12 cellular contexts compared by ENCODE assay signal in genomic region chr3:71456826-71457225, GRCh38.
DNase-seq lines count a peak whose midpoint lies in the region; ATAC-seq, FAIRE-seq and TF ChIP-seq lines count a peak whose summit lies in the region.
"Had no signal": no experiment of that assay in that cellular context is flagged by ENCODE, and none has a peak within 500 bp of the region (broad histone marks: within the 10 kb centered on the region; RNA-seq: fewer than 3 reads in every experiment).

No MANE protein-coding gene starts in this region.

- no peak overlapping the region for H3K4me3 ChIP-seq in A549
- H3K4me3 ChIP-seq in CD8-positive, alpha-beta memory T cell (ENCODE audit: low read length), result peak overlapping the region; percentile 58
- H3K4me3 ChIP-seq: prostate gland had no signal

- no peak overlapping the region for H3K27ac ChIP-seq in A549
- peak overlapping the region; percentile 40 for H3K27ac ChIP-seq in CD8-positive, alpha-beta memory T cell (ENCODE audit: low read depth, low read length)

- CTCF ChIA-PET in A549 (lab: Yijun Ruan, JAX), result no interaction called here
- CTCF ChIA-PET in CD8-positive, alpha-beta memory T cell (lab: Charles Lee), result interaction anchor here (0.6 to 1.7 kb wide), 6 partner anchors 16 to 60 kb away, joined by 3 to 5 read pairs (median 4); no protein-coding TSS in a partner anchor
- CTCF ChIA-PET in activated CD4-positive, alpha-beta memory T cell treated with anti-CD3 and anti-CD28 coated beads, Interleukin-2, amount 10 ng/mL, durations not matched to agents 7 days and 5 days (lab: Charles Lee), result interaction anchor here (0.8 to 2.6 kb wide), 4 partner anchors 11 to 39 kb away, joined by 3 to 10 read pairs (median 3); no protein-coding TSS in a partner anchor

- no peak for ATAC-seq in A549
- ATAC-seq in naive B cell (ENCODE audit: low read depth in 2 of 2), result no peak
- ATAC-seq in omental fat pad (ENCODE audit: low FRiP score), result no peak

- POLR2A ChIA-PET in A549 (lab: Yijun Ruan, JAX), result no interaction called here
- POLR2A ChIA-PET in CD8-positive, alpha-beta memory T cell (lab: Charles Lee), result interaction anchor here (0.6 to 1.6 kb wide), 5 partner anchors 35 to 483 kb away, joined by 3 to 4 read pairs (median 3); no protein-coding TSS in a partner anchor
- POLR2A ChIA-PET in activated CD4-positive, alpha-beta memory T cell treated with anti-CD3 and anti-CD28 coated beads, Interleukin-2, amount 10 ng/mL, durations not matched to agents 7 days and 5 days (lab: Charles Lee), result interaction anchor here (2.1 kb wide), 1 partner anchor 39 kb away, joined by 7 read pairs; no protein-coding TSS in a partner anchor

- H3K4me1 ChIP-seq in A549, result peaks cover 9% of the 10 kb centered on the region
- H3K4me1 ChIP-seq in CD8-positive, alpha-beta memory T cell (ENCODE audit: insufficient read depth, low read length), result peaks cover 84% of the 10 kb centered on the region
- H3K4me1 ChIP-seq: prostate gland had no signal

- WGBS in A549 (ENCODE audit: missing lambda C conversion rate), result 43% methylated on average over 1 of the region's 1 CpG

- H3K4me1 Mint-ChIP-seq in CD8-positive, alpha-beta memory T cell, result peaks cover 80 to 94% (median 93%) of the 10 kb centered on the region in 3 donors
- peaks cover 66% of the 10 kb centered on the region for H3K4me1 Mint-ChIP-seq in activated CD4-positive, alpha-beta memory T cell treated with anti-CD3 and anti-CD28 coated beads, Interleukin-2, amount 10 ng/mL, durations not matched to agents 7 days and 5 days
- H3K4me1 Mint-ChIP-seq in naive B cell, result peaks cover 75 to 96% (median 89%) of the 10 kb centered on the region in 3 donors

- peak overlapping the region; percentile 74 to 86 (median 78) for H3K4me3 Mint-ChIP-seq in CD8-positive, alpha-beta memory T cell
- H3K4me3 Mint-ChIP-seq in activated CD4-positive, alpha-beta memory T cell treated with anti-CD3 and anti-CD28 coated beads, Interleukin-2, amount 10 ng/mL, durations not matched to agents 7 days and 5 days, result peak overlapping the region; percentile 36
- peak overlapping the region; percentile 64 to 91 (median 84) for H3K4me3 Mint-ChIP-seq in naive B cell

- no peak for FAIRE-seq in A549 (lab: Jason Lieb, UNC)
- FAIRE-seq in frontal cortex (lab: Jason Lieb, UNC), result no peak

- TF ChIP-seq RAD21 in A549 (conservative IDR thresholded peaks at IDR 0.05 in 1 of 2, IDR thresholded peaks at IDR 0.05 in 1 of 2), result no peak

- H3K9me3 ChIP-seq in A549, result no peaks in the 10 kb centered on the region
- H3K9me3 ChIP-seq in CD8-positive, alpha-beta memory T cell (ENCODE audit: low read length), result no peaks in the 10 kb centered on the region
- H3K9me3 ChIP-seq: prostate gland had no signal

- TF ChIP-seq CTCF in A549 (IDR thresholded peaks at IDR 0.05) (no peak), omental fat pad (IDR thresholded peaks at IDR 0.05) (no peak)

- H3K27me3 Mint-ChIP-seq in CD8-positive, alpha-beta memory T cell, result no peaks in the 10 kb centered on the region
- no peaks in the 10 kb centered on the region for H3K27me3 Mint-ChIP-seq in activated CD4-positive, alpha-beta memory T cell treated with anti-CD3 and anti-CD28 coated beads, Interleukin-2, amount 10 ng/mL, durations not matched to agents 7 days and 5 days
- H3K27me3 Mint-ChIP-seq in naive B cell, result no peaks in the 10 kb centered on the region

- H3K27me3 ChIP-seq in CD8-positive, alpha-beta memory T cell (ENCODE audit: insufficient read depth, low read length, poor library complexity, severe bottlenecking), result no peaks in the 10 kb centered on the region

- peak overlapping the region; percentile 86 to 97 (median 93) for H3K27ac Mint-ChIP-seq in CD8-positive, alpha-beta memory T cell
- H3K27ac Mint-ChIP-seq in activated CD4-positive, alpha-beta memory T cell treated with anti-CD3 and anti-CD28 coated beads, Interleukin-2, amount 10 ng/mL, durations not matched to agents 7 days and 5 days, result peak overlapping the region; percentile 5
- peak overlapping the region; percentile 90 to 98 (median 95) for H3K27ac Mint-ChIP-seq in naive B cell

- peaks cover 11 to 16% (median 15%) of the 10 kb centered on the region in 3 donors for H3K36me3 Mint-ChIP-seq in CD8-positive, alpha-beta memory T cell
- peaks cover 3% of the 10 kb centered on the region for H3K36me3 Mint-ChIP-seq in activated CD4-positive, alpha-beta memory T cell treated with anti-CD3 and anti-CD28 coated beads, Interleukin-2, amount 10 ng/mL, durations not matched to agents 7 days and 5 days (ENCODE audit: low read depth)
- H3K36me3 Mint-ChIP-seq in naive B cell, result peaks cover 0 to 10% of the 10 kb centered on the region in 2 donors

- H3K9me3 Mint-ChIP-seq in CD8-positive, alpha-beta memory T cell, result no peaks in the 10 kb centered on the region
- H3K9me3 Mint-ChIP-seq in activated CD4-positive, alpha-beta memory T cell treated with anti-CD3 and anti-CD28 coated beads, Interleukin-2, amount 10 ng/mL, durations not matched to agents 7 days and 5 days, result no peaks in the 10 kb centered on the region
- no peaks in the 10 kb centered on the region for H3K9me3 Mint-ChIP-seq in naive B cell

- no peak for TF ChIP-seq EP300 in A549 (IDR thresholded peaks at IDR 0.05)

- H3K36me3 ChIP-seq in CD8-positive, alpha-beta memory T cell (ENCODE audit: insufficient read depth, low read length), result no peaks in the 10 kb centered on the region
- H3K36me3 ChIP-seq: prostate gland had no signal

- no peak for TF ChIP-seq POLR2A in A549 (IDR thresholded peaks at IDR 0.05; ENCODE audit: low read length)

- H3K4me2 ChIP-seq in A549, result peak overlapping the region; percentile 17; the same call in 2 of the 3 replicates

- DNase-seq in A549 (ENCODE audit: low read depth in 1 of 2, low spot score in 1 of 2) (no peak), naive B cell (no peak), frontal cortex (ENCODE audit: low spot score in 2 of 2) (no peak), NCI-H2029 (lab: John Stamatoyannopoulos, UW) (no peak), omental fat pad (ENCODE audit: low spot score) (no peak), iPS-NIHi11 (ENCODE audit: low spot score) (no peak)
- no peak for DNase-seq in CD8-positive, alpha-beta memory T cell
- DNase-seq in activated CD4-positive, alpha-beta memory T cell treated with anti-CD3 and anti-CD28 coated beads, Interleukin-2, amount 10 ng/mL, durations not matched to agents 7 days and 5 days, result no peak
- DNase-seq: DMS53, NCI-H1092, NCI-H774 had no signal

TF ChIP-seq in A549, 52 proteins besides CTCF, POLR2A, EP300 and RAD21:
- no peak for TF ChIP-seq SREBF2 (IDR thresholded peaks at IDR 0.05)
- TF ChIP-seq ZFP36 (IDR thresholded peaks at IDR 0.05; ENCODE audit: borderline replicate concordance, partially characterized antibody), result no peak
- TF ChIP-seq CBX2 (IDR thresholded peaks at IDR 0.05; ENCODE audit: borderline replicate concordance, low read depth), result no peak
- TF ChIP-seq NFE2L2 (conservative IDR thresholded peaks at IDR 0.05; ENCODE audit: low read length), result no peak
- no peak for TF ChIP-seq ESRRA (IDR thresholded peaks at IDR 0.05; ENCODE audit: borderline replicate concordance, low read length)
- TF ChIP-seq, protein P1, sequence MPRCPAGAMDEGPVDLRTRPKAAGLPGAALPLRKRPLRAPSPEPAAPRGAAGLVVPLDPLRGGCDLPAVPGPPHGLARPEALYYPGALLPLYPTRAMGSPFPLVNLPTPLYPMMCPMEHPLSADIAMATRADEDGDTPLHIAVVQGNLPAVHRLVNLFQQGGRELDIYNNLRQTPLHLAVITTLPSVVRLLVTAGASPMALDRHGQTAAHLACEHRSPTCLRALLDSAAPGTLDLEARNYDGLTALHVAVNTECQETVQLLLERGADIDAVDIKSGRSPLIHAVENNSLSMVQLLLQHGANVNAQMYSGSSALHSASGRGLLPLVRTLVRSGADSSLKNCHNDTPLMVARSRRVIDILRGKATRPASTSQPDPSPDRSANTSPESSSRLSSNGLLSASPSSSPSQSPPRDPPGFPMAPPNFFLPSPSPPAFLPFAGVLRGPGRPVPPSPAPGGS (IDR thresholded peaks at IDR 0.05), result no peak

Comparison
In these comparisons a context has a peak if more than half of its experiments do, and no peak if none do; other contexts are left out.
1. H3K27ac Mint-ChIP-seq: peak in every context shown above with its lines; median percentile 95 in naive B cell; 93 in CD8-positive, alpha-beta memory T cell; 5 in activated CD4-positive, alpha-beta memory T cell treated with anti-CD3 and anti-CD28 coated beads, Interleukin-2, amount 10 ng/mL, durations not matched to agents 7 days and 5 days.